10 cellular contexts compared by ENCODE assay signal in the genomic region with DNA sequence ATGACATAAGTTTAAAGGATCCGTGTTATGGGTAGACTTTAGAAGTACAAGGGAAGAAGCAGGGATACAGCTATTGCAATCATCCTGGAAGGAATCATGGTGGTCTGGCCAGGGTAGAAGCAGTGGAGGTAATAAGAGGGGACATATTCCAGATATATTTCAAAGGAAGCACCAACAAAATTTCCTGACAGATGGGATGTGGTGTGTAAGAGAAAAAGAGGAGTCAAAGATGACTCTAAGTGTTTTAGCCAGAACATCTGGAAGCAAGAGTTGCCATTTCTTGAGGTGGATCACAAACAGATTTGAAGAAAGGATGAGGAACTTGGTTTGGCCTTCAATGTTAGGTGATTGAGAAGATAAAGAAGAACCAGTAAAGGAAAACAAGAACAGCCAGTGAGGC.
"Had no signal": no experiment of that assay in that cellular context is flagged by ENCODE, and none has a peak within 500 bp of the region (broad histone marks: within the 10 kb centered on the region; RNA-seq: fewer than 3 reads in every experiment).

No MANE protein-coding gene starts in this region.

- H3K9me3 ChIP-seq: sigmoid colon had no signal

- ATAC-seq: activated CD4-positive, alpha-beta T cell treated with anti-CD3 and anti-CD28 coated beads for 36 hours; activated CD8-positive, alpha-beta T cell treated with anti-CD3 and anti-CD28 coated beads for 36 hours had no signal

- H3K27me3 ChIP-seq: sigmoid colon had no signal

- DNase-seq: activated CD4-positive, alpha-beta T cell treated with anti-CD3 and anti-CD28 coated beads for 36 hours; activated CD8-positive, alpha-beta memory T cell treated with anti-CD3 and anti-CD28 coated beads, Interleukin-2, amount 50 U/mL, for 48 hours; activated CD8-positive, alpha-beta T cell treated with anti-CD3 and anti-CD28 coated beads for 36 hours; activated naive CD8-positive, alpha-beta T cell treated with anti-CD3 and anti-CD28 coated beads, Interleukin-2, amount 10 ng/mL, durations not matched to agents 7 days and 5 days; glutamatergic neuron; occipital lobe; sigmoid colon; stimulated activated CD4-positive, alpha-beta T cell treated with anti-CD3 and anti-CD28 coated beads, Interleukin-2, amount 100 ng/mL, for 48 hours; stimulated activated naive CD4-positive, alpha-beta T cell treated with Interleukin-2 at 50 U/mL for 16 hours had no signal

- H3K4me3 ChIP-seq: sigmoid colon had no signal

- H3K27ac ChIP-seq: sigmoid colon, VCaP had no signal

- H3K36me3 ChIP-seq: sigmoid colon had no signal
